10 cellular contexts compared by ENCODE assay signal in the genomic region with DNA sequence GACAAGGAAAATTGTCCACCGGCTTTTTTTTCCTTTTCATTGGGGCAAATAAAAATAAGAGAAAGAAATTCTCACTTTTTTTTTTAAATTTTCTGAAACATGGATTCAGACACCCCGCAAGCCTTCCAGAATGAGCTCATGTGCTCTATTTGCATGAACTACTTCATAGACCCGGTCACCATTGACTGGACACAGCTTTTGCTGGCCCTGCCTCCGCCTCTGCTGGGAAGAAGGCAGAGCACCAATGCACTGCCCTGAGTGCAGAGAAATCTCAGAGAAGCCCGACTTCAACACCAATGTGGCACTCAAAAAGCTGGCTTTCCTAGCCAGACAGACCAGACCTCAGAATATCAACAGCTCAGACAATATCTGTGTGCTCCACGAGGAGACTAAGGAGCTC. TPM values are rescaled to one million over a fixed set of nuclear protein-coding genes. Genes with fewer than 3 reads are reported as not detected.
"Had no signal": no experiment of that assay in that cellular context is flagged by ENCODE, and none has a peak within 500 bp of the region (broad histone marks: within the 10 kb centered on the region; RNA-seq: fewer than 3 reads in every experiment).

No MANE protein-coding gene starts in this region.

- H2AFZ ChIP-seq: GM23338 had no signal

- H3K4me2 ChIP-seq: GM23338 had no signal

- DNase-seq: H9, HFFc6, KG1 had no signal

- H3K27ac ChIP-seq: HL-60 had no signal

- H3K4me3 ChIP-seq: GM23338 had no signal

- ATAC-seq: GM23338, HCT116, HepG2 had no signal

RNA-seq across cellular contexts. Expression of a gene that starts 30.2 kb away (rescaled TPM):
- total RNA-seq: H1, H9, HepG2, HFFc6, HT1080 had no signal
- polyA plus RNA-seq: H1, HepG2, IgD-negative memory B cell had no signal
